In the genomic region with DNA sequence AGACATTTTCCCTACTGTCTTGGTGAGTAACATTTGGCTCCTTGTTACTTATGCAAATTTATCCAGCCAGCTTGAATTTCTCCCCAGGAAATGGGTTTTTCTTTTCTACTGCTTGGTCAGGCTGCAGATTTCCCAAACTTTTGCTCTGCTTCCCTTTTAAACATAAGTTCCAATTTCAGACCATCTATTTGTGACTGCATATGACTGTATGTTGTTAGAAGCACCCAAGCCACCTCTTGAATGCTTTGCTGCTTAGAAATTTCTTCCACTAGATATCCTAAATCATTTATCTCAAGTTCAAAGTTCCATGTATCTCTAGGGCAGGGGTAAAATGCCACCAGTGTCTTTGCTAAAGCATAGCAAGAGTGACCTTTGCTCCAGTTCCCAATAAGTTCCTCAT, we compare ENCODE assay signal across 30 cellular contexts.
"Had no signal": no experiment of that assay in that cellular context is flagged by ENCODE, and none has a peak within 500 bp of the region (broad histone marks: within the 10 kb centered on the region; RNA-seq: fewer than 3 reads in every experiment).

No MANE protein-coding gene starts in this region.

- H3K4me2 ChIP-seq: smooth muscle cell had no signal

- H3K27me3 ChIP-seq: neutrophil, pancreas, spleen, suprapubic skin, testis, tibial artery, transverse colon, upper lobe of right lung, uterus had no signal

- H3K27ac ChIP-seq: neutrophil, pancreas, psoas muscle, skin epidermis, spleen, suprapubic skin, testis, tibial artery, transverse colon, upper lobe of right lung, uterus had no signal

- H3K27ac Mint-ChIP-seq: naive B cell; natural killer cell treated with Interleukin-12 subunit alpha and Interleukin-12 subunit beta and Interleukin-15 and Interleukin-18, amount 100 ng/mL, for 72 hours; nephron progenitor cell; progenitor cell of endocrine pancreas; stimulated activated effector memory CD8-positive, alpha-beta T cell treated with anti-CD3 and anti-CD28 coated beads, Interleukin-12 subunit alpha, Interleukin-12 subunit beta, amount 100 ng/mL, for 72 hours; stimulated activated naive CD8-positive, alpha-beta T cell treated with anti-CD3 and anti-CD28 coated beads, Interleukin-15, amount 100 ng/mL, for 72 hours; type B pancreatic cell had no signal

- H3K4me3 ChIP-seq: pancreas, psoas muscle, skin epidermis, smooth muscle cell, spleen, suprapubic skin, testis, tibial artery, transverse colon, upper lobe of right lung, uterus had no signal

- DNase-seq: naive B cell; naive thymus-derived CD8-positive, alpha-beta T cell; nephron progenitor cell; nucleus accumbens; pancreas; psoas muscle; right cardiac atrium; spleen; stimulated activated CD4-positive, alpha-beta T cell treated with anti-CD3 and anti-CD28 coated beads, Interleukin-12 subunit alpha, Interleukin-12 subunit beta, amount 100 ng/mL, for 4 hours; stimulated activated CD4-positive, alpha-beta T cell treated with anti-CD3 and anti-CD28 coated beads, Interleukin-1b, Interleukin-23, amount 100 ng/mL, for 48 hours; stimulated activated CD4-positive, alpha-beta T cell treated with anti-CD3 and anti-CD28 coated beads, Interleukin-4, amount 100 ng/mL, for 24 hours; stimulated activated naive B cell treated with anti-CD40 and anti-IgM and Interleukin-4, amounts not matched to agents 10 μg/mL and 1 μg/mL and 100 μg/mL, for 72 hours; stimulated activated naive CD8-positive, alpha-beta T cell treated with anti-CD3 and anti-CD28 coated beads, Interleukin-15, amount 100 ng/mL, for 72 hours; stimulated activated naive CD8-positive, alpha-beta T cell treated with anti-CD3 and anti-CD28 coated beads, Interleukin-15, Interleukin-2, amounts not matched to agents 100 U/mL and 50 U/mL, for 24 hours; substantia nigra; testis; tibial artery; transverse colon; upper lobe of right lung; uterus had no signal

- H3K4me3 Mint-ChIP-seq: naive B cell; naive thymus-derived CD8-positive, alpha-beta T cell; natural killer cell treated with Interleukin-12 subunit alpha and Interleukin-12 subunit beta and Interleukin-15 and Interleukin-18, amount 100 ng/mL, for 72 hours; nephron progenitor cell; neural crest cell; stimulated activated effector memory CD8-positive, alpha-beta T cell treated with anti-CD3 and anti-CD28 coated beads, Interleukin-12 subunit alpha, Interleukin-12 subunit beta, amount 100 ng/mL, for 72 hours; stimulated activated naive B cell treated with anti-CD40 and anti-IgM and Interleukin-4, amounts not matched to agents 10 μg/mL and 1 μg/mL and 100 μg/mL, for 72 hours; stimulated activated naive CD8-positive, alpha-beta T cell treated with anti-CD3 and anti-CD28 coated beads, Interleukin-15, amount 100 ng/mL, for 72 hours; type B pancreatic cell had no signal

- H3K9me3 Mint-ChIP-seq: type B pancreatic cell had no signal

- H3K27me3 Mint-ChIP-seq: stimulated activated naive CD8-positive, alpha-beta T cell treated with anti-CD3 and anti-CD28 coated beads, Interleukin-15, amount 100 ng/mL, for 72 hours; type B pancreatic cell had no signal

- H3K4me1 ChIP-seq: psoas muscle, testis, uterus had no signal

- H3K4me1 Mint-ChIP-seq: naive B cell, neural crest cell had no signal

- H3K36me3 ChIP-seq: neutrophil, pancreas, spleen, suprapubic skin, tibial artery, transverse colon, upper lobe of right lung, uterus had no signal

- H3K9me3 ChIP-seq: neutrophil, pancreas, psoas muscle, testis, upper lobe of right lung had no signal

- ATAC-seq: naive thymus-derived CD8-positive, alpha-beta T cell; natural killer cell treated with Interleukin-12 subunit alpha and Interleukin-12 subunit beta and Interleukin-15 and Interleukin-18, amount 100 ng/mL, for 72 hours; pancreas; psoas muscle; right cardiac atrium; sciatic nerve; stimulated activated effector memory CD8-positive, alpha-beta T cell treated with anti-CD3 and anti-CD28 coated beads, Interleukin-12 subunit alpha, Interleukin-12 subunit beta, amount 100 ng/mL, for 72 hours; stimulated activated naive B cell treated with anti-CD40 and anti-IgM and Interleukin-4, amounts not matched to agents 10 μg/mL and 1 μg/mL and 100 μg/mL, for 72 hours; stimulated activated naive CD8-positive, alpha-beta T cell treated with anti-CD3 and anti-CD28 coated beads, Interleukin-15, amount 100 ng/mL, for 72 hours; stimulated activated naive CD8-positive, alpha-beta T cell treated with anti-CD3 and anti-CD28 coated beads, Interleukin-15, Interleukin-2, amounts not matched to agents 100 U/mL and 50 U/mL, for 24 hours; upper lobe of right lung had no signal

- H3K36me3 Mint-ChIP-seq: stimulated activated effector memory CD8-positive, alpha-beta T cell treated with anti-CD3 and anti-CD28 coated beads, Interleukin-12 subunit alpha, Interleukin-12 subunit beta, amount 100 ng/mL, for 72 hours; type B pancreatic cell had no signal
